In the genomic region with DNA sequence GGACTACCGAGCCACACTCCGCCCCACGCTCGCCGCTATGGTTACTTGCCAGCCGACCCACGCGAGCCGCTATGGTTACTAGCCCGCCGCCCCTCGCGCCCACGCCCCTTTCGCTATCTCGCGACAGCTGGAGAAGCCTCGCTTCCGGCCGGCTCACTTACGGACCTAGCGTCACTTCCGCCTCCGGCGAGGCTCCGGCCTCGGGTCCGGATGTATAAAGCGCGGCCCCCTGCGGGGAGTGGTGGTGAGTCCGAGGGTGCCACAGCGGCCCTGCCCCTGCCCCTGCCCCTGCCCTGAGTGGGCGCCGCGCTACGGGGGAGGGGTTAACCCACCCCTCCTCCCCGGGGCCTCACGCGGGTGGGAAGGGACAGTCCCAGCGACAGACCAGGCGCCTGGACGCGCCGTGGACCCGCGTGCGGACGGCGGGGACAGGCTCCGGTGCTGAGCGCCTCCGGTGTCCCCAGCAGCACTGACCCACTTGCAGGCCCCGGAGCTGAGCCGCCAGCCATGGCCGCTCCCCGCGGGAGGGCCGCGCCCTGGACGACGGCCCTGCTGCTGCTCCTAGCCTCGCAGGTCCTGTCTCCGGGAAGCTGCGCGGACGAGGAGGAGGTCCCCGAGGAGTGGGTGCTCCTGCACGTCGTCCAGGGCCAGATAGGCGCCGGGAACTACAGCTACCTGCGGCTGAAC, we compare ENCODE assay signal across 8 cellular contexts. TPM values are rescaled to one million over a fixed set of nuclear protein-coding genes. Genes with fewer than 3 reads are reported as not detected.
A peak's percentile ranks its signal among the peaks of the same experiment; 100 is the strongest.
DNase-seq lines count a peak whose midpoint lies in the region; ATAC-seq and TF ChIP-seq lines count a peak whose summit lies in the region.

TSS of gene C6orf120 (plus strand) at position 174 of the 687 bp plus-strand sequence. CDS start at position 508, 334 bp downstream.
TSS of gene WDR27 (minus strand) at position 77 of the 687 bp plus-strand sequence. CDS start 13,024 bp downstream, outside the sequence.

- H3K9ac ChIP-seq in PC-3 (ENCODE audit: low read length) (peak within 1 kb of the TSS; percentile 98), mucosa of stomach (ENCODE audit: low read length) (peak within 1 kb of the TSS; percentile 92)

- TF ChIP-seq RAD21 in Ishikawa (IDR thresholded peaks at IDR 0.05; ENCODE audit: low read depth): no peak

- H3K4me3 ChIP-seq in PC-3 (ENCODE audit: low read length) (peak within 1 kb of the TSS; percentile 98), mucosa of stomach (ENCODE audit: low read length) (peak within 1 kb of the TSS; percentile 78)

- H3F3A ChIP-seq in PC-3 (ENCODE audit: low read length, unreplicated experiment): no peaks in the 10 kb centered on the region

- H2AFZ ChIP-seq in PC-3 (ENCODE audit: low read length): peak within 1 kb of the TSS; percentile 79

- H3K79me2 ChIP-seq in PC-3 (ENCODE audit: low read length): peaks cover 62% of the 10 kb centered on the region

- H3K9me2 ChIP-seq in PC-3 (replicated peaks; ENCODE audit: low read length): no peaks in the 10 kb centered on the region

- peak within 1 kb of the TSS; percentile 75 for H3K27ac ChIP-seq in PC-3 (ENCODE audit: low read length)

- no TSS peak for BruUV-seq in PC-3 (replicated peaks; lab: Mats Ljungman, UMichigan)

- ATAC-seq in GM21576 (IDR thresholded peaks at IDR 0.05; ENCODE audit: unreplicated experiment) (peak; percentile 92), PC-3 (peak; percentile 88)

- peaks cover 23% of the 10 kb centered on the region for H4K20me1 ChIP-seq in PC-3 (ENCODE audit: low read length)

- CTCF ChIA-PET in PC-3 (lab: Charles Lee): no interaction called here

- H3K9me3 ChIP-seq in PC-3 (ENCODE audit: low read length): no peaks in the 10 kb centered on the region
- no peaks in the 10 kb centered on the region for H3K9me3 ChIP-seq in mucosa of stomach (ENCODE audit: control insufficient read depth, low read length)

- H3K27me3 ChIP-seq in PC-3 (ENCODE audit: low read length) (no peaks in the 10 kb centered on the region), mucosa of stomach (ENCODE audit: control insufficient read depth, insufficient read depth, low read length) (no peaks in the 10 kb centered on the region)

- DNase-seq in DMS153 (lab: John Stamatoyannopoulos, UW): peak; percentile 93
- DNase-seq in PC-3: peak; percentile 93
- DNase-seq in activated T-cell treated with anti-CD3 and anti-CD28 coated beads, Interleukin-2, amount 50 U/mL, for 1 hour: peak; percentile 96
- DNase-seq in erythroblast (lab: John Stamatoyannopoulos, UW): peak; percentile 97
- DNase-seq in stimulated activated CD8-positive, alpha-beta memory T cell treated with anti-CD3 and anti-CD28 coated beads, Interleukin-7, amount 100 ng/mL, for 1 hour (ENCODE audit: low read depth in 2 of 2): peak; percentile 95 to 96

- intact Hi-C loops in PC-3 (cut with micrococcal nuclease): loop anchor here (2.0 to 5.0 kb wide), 2 partner anchors 21 to 50 kb away; partner anchors contain the start of genes DYNLT2 and ERMARD

- no peak for TF ChIP-seq CTCF in PC-3 (conservative IDR thresholded peaks at IDR 0.05; ENCODE audit: low read depth, low read length)

- POLR2A ChIA-PET in PC-3 (lab: Charles Lee; ENCODE audit: unreplicated experiment): interaction anchor here (0.5 to 0.6 kb wide), 3 partner anchors 14 to 202 kb away, joined by 5 to 7 read pairs (median 6); no protein-coding TSS in a partner anchor

- H3K36me3 ChIP-seq in PC-3 (ENCODE audit: low read depth, low read length) (no peaks in the 10 kb centered on the region; the same call in 1 of the 2 replicates), mucosa of stomach (ENCODE audit: control insufficient read depth, insufficient read depth, low read length) (no peaks in the 10 kb centered on the region)

- H3K4me1 ChIP-seq in PC-3 (ENCODE audit: insufficient read depth, low read length): peaks cover 23% of the 10 kb centered on the region
- peaks cover 22% of the 10 kb centered on the region for H3K4me1 ChIP-seq in mucosa of stomach (ENCODE audit: control insufficient read depth, insufficient read depth, low read length)

- peak within 1 kb of the TSS; percentile 96 for H3K4me2 ChIP-seq in PC-3 (ENCODE audit: low read length)

- peak; percentile 93 for TF ChIP-seq POLR2A in erythroblast (IDR thresholded peaks at IDR 0.05; ENCODE audit: low read length)

- TF ChIP-seq EP300 in Ishikawa (IDR thresholded peaks at IDR 0.05; ENCODE audit: borderline replicate concordance): no peak

TF ChIP-seq in Ishikawa, 13 proteins besides CTCF, POLR2A, EP300 and RAD21:
- TF ChIP-seq, protein P1, sequence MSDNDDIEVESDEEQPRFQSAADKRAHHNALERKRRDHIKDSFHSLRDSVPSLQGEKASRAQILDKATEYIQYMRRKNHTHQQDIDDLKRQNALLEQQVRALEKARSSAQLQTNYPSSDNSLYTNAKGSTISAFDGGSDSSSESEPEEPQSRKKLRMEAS (IDR thresholded peaks at IDR 0.05): peak; percentile 76
- TF ChIP-seq ZBTB7A (IDR thresholded peaks at IDR 0.05; ENCODE audit: low read depth) (0 out of 2 replicates have a peak, but pooled peaks have one; percentile 42), CEBPB (IDR thresholded peaks at IDR 0.05) (no peak), YY1 (IDR thresholded peaks at IDR 0.05; ENCODE audit: low read depth) (peak; percentile 48), TAF1 (IDR thresholded peaks at IDR 0.05; ENCODE audit: low read depth) (peak; percentile 83), TCF12 (IDR thresholded peaks at IDR 0.05; ENCODE audit: low read depth) (no peak), EGR1 (IDR thresholded peaks at IDR 0.05) (peak; percentile 83), CREB1 (IDR thresholded peaks at IDR 0.05; ENCODE audit: low read depth) (peak; percentile 54)
TF ChIP-seq in Ishikawa: peak in this region for 6.

RNA-seq across cellular contexts. Expression of gene C6orf120, which starts in this region (rescaled TPM):
- total RNA-seq in PC-3 (2014; rRNA removed): 17.0 and 18.6 TPM in 2 replicates

RNA-seq across cellular contexts. Expression of gene WDR27, which starts in this region (rescaled TPM):
- total RNA-seq in PC-3 (2014; rRNA removed): 20.0 and 28.3 TPM in 2 replicates

Comparison
In these comparisons a context has a peak if more than half of its experiments do, and no peak if none do; other contexts are left out.
1. Peak in every context shown above with its lines: DNase-seq, ATAC-seq, H3K4me3 ChIP-seq and H3K27ac ChIP-seq.